In genomic region chr18:57287766-57288165, GRCh38 we compare ENCODE assay signal across 30 cellular contexts.
"Had no signal": no experiment of that assay in that cellular context is flagged by ENCODE, and none has a peak within 500 bp of the region (broad histone marks: within the 10 kb centered on the region; RNA-seq: fewer than 3 reads in every experiment).

No MANE protein-coding gene starts in this region.

- H3K4me3 ChIP-seq: esophagus squamous epithelium, gastroesophageal sphincter had no signal

- H3K27ac ChIP-seq: brain microvascular endothelial cell, epithelial cell of prostate, esophagus squamous epithelium, gastroesophageal sphincter, WERI-Rb-1 had no signal

- H3K36me3 ChIP-seq: brain microvascular endothelial cell, esophagus squamous epithelium, gastroesophageal sphincter, WERI-Rb-1 had no signal

- H3K27me3 ChIP-seq: brain microvascular endothelial cell, esophagus squamous epithelium had no signal

- DNase-seq: activated B cell treated with CpG ODN at 0.5 μM for 24 hours; activated CD4-positive, alpha-beta T cell treated with anti-CD3 and anti-CD28 coated beads for 48 hours; activated CD4-positive, alpha-beta T cell treated with anti-CD3 and anti-CD28 coated beads, Interleukin-2, amount 50 U/mL, for 1 hour; activated CD4-positive, alpha-beta T cell treated with anti-CD3 and anti-CD28 coated beads, Interleukin-2, amount 50 U/mL, for 48 hours; activated CD8-positive, alpha-beta memory T cell treated with anti-CD3 and anti-CD28 coated beads for 24 hours; activated CD8-positive, alpha-beta T cell treated with anti-CD3 and anti-CD28 coated beads for 36 hours; activated effector memory CD4-positive, alpha-beta T cell treated with Interleukin-2 at 50 U/mL for 16 hours; activated gamma-delta T cell treated with Interleukin-2 at 50 U/mL for 16 hours; activated naive CD4-positive, alpha-beta T cell treated with anti-CD3 and anti-CD28 coated beads, Interleukin-2, amount 50 U/mL, for 16 hours; activated naive CD4-positive, alpha-beta T cell treated with Interleukin-2 at 50 U/mL for 16 hours; activated T-cell treated with anti-CD3 and anti-CD28 coated beads, Interleukin-2, amount 50 U/mL, for 4 hours; amniotic stem cell; anterior cingulate cortex; brain microvascular endothelial cell; effector CD8-positive, alpha-beta T cell; esophagus squamous epithelium; foreskin melanocyte; T-helper 1 cell; T-helper 17 cell; T1000; WERI-Rb-1 had no signal

- ATAC-seq: activated CD4-positive, CD25-positive, alpha-beta regulatory T cell treated with anti-CD3 and anti-CD28 coated beads, Interleukin-2, amount 50 U/mL, for 24 hours; activated CD8-positive, alpha-beta T cell treated with anti-CD3 and anti-CD28 coated beads for 36 hours; activated T-cell treated with anti-CD3 and anti-CD28 coated beads, Interleukin-2, amount 50 U/mL, for 4 hours; activated T-helper 17 cell treated with anti-CD3 and anti-CD28 coated beads, Interleukin-2, amount 50 U/mL, for 72 hours; gastroesophageal sphincter; T-helper 17 cell had no signal

- FAIRE-seq: astrocyte, bronchial epithelial cell, colon, endometrium, endothelial cell of umbilical vein had no signal

- H3K4me1 ChIP-seq: esophagus squamous epithelium, gastroesophageal sphincter had no signal
